ENCODE assay signal across 8 cellular contexts in the genomic region with DNA sequence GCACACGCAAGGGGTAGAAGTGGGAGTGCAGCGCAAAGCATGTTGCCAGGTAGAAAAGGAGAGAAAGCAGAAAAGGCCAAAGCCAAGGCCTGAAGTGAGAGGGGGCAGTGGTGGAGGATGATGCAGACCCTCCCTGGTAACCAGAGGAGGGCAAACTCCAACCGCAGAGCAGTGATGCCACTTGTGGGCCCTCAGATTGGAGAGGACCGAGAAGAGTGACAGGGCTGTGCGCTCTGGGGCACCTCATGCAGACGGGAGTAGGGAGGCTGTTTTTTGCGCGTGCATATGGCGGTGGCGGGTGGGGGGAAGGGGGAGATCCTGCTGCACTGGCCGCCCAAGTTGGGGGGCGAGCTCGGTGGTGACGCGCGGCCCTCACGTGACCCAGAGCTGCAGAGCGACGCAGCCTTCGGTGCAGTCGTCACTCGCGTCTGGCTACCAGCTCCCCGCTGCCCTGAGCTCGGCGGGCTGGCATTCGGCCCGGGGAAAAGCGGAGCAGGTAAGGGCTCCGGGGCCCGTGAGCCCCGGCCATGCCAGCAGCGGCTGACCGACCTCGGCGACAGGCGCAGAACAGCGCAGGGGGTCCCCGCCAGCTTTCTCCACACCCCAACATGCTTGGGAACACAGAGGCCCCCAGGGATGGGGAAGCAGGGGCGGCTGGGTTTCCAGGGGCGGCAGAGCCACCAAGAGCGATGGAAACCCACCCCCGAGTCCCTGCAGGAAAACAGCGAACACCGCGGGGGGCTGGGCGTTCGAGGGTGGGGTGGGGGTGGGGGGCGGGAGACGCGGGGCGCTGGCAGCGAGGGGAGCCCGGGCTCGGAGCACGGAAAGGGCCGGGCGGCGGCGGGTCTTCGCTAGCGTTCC. TPM values are rescaled to one million over a fixed set of nuclear protein-coding genes. Genes with fewer than 3 reads are reported as not detected.
DNase-seq lines count a peak whose midpoint lies in the region; FAIRE-seq and TF ChIP-seq lines count a peak whose summit lies in the region.

A gene (plus strand): TSS at position 421 of the 861 bp plus-strand sequence. CDS start 984 bp downstream, outside the sequence.

- H3K9me3 ChIP-seq in adipocyte (ENCODE audit: control insufficient read depth, low read length) (no peaks in the 10 kb centered on the region), neuron (ENCODE audit: low read length) (no peaks in the 10 kb centered on the region), uterus (no peaks in the 10 kb centered on the region)

- TF ChIP-seq POLR2A in uterus (IDR thresholded peaks at IDR 0.05), result peak; percentile 29 to 73

- H2AFZ ChIP-seq in neuron (ENCODE audit: low read depth, low read length), result no peak within 1 kb of the TSS

- FAIRE-seq in RCC 7860 (lab: Jason Lieb, UNC), result no peak

- H3K27ac ChIP-seq in uterus, result peak within 1 kb of the TSS; percentile 85 to 92

- DNase-seq in AG10803 (ENCODE audit: low read depth) (peak; percentile 41), HK-2 (ENCODE audit: unreplicated experiment) (peak; percentile 47), RCC 7860 (ENCODE audit: low spot score) (peak; percentile 18), adipocyte (ENCODE audit: low read depth) (peak; percentile 60), head of caudate nucleus (peak; percentile 29 to 85 (median 73)), uterus (peak; percentile 46 to 47), SKM-1 (lab: John Stamatoyannopoulos, UW; ENCODE audit: unreplicated experiment) (no peak)

- peak within 1 kb of the TSS; percentile 91 for H3K9ac ChIP-seq in adipocyte (ENCODE audit: low read length)

- H3K36me3 ChIP-seq in adipocyte (ENCODE audit: control insufficient read depth, insufficient read depth, low read length, severe bottlenecking) (no peaks in the 10 kb centered on the region), neuron (ENCODE audit: insufficient read depth, low read length) (peaks cover 12% of the 10 kb centered on the region), uterus (no peaks in the 10 kb centered on the region)

- H3K27me3 ChIP-seq in adipocyte (replicated peaks; ENCODE audit: control insufficient read depth, insufficient read depth, low read length), result peaks cover 8% of the 10 kb centered on the region
- no peaks in the 10 kb centered on the region for H3K27me3 ChIP-seq in neuron (ENCODE audit: insufficient read depth, low read length)
- no peaks in the 10 kb centered on the region for H3K27me3 ChIP-seq in uterus

- H3K4me3 ChIP-seq in AG10803 (ENCODE audit: low read length), result peak within 1 kb of the TSS; percentile 73
- peak within 1 kb of the TSS; percentile 84 for H3K4me3 ChIP-seq in adipocyte (ENCODE audit: low read length)
- H3K4me3 ChIP-seq in neuron (ENCODE audit: low read length), result peak within 1 kb of the TSS; percentile 83
- H3K4me3 ChIP-seq in uterus, result peak within 1 kb of the TSS; percentile 57 to 63

- no peak for TF ChIP-seq CTCF in AG10803 (conservative IDR thresholded peaks at IDR 0.05; ENCODE audit: low read length)
- TF ChIP-seq CTCF in uterus (IDR thresholded peaks at IDR 0.05), result no peak

- intact Hi-C loops in head of caudate nucleus (cut with DNase I) (no loop called here), uterus (cut with DNase I; ENCODE audit: low total_unique reads) (no loop called here)

- H3K4me1 ChIP-seq in adipocyte (ENCODE audit: control insufficient read depth, insufficient read depth, low read length), result peaks cover 4% of the 10 kb centered on the region
- peaks cover 2% of the 10 kb centered on the region for H3K4me1 ChIP-seq in neuron (ENCODE audit: insufficient read depth, low read length)
- H3K4me1 ChIP-seq in uterus, result no peaks in the 10 kb centered on the region

RNA-seq across cellular contexts. Expression of the gene that starts here (rescaled TPM):
- total RNA-seq in uterus, result 100 to 1,000 TPM; 101 to 224 (median 179) TPM
